17 cellular contexts compared by ENCODE assay signal in the genomic region with DNA sequence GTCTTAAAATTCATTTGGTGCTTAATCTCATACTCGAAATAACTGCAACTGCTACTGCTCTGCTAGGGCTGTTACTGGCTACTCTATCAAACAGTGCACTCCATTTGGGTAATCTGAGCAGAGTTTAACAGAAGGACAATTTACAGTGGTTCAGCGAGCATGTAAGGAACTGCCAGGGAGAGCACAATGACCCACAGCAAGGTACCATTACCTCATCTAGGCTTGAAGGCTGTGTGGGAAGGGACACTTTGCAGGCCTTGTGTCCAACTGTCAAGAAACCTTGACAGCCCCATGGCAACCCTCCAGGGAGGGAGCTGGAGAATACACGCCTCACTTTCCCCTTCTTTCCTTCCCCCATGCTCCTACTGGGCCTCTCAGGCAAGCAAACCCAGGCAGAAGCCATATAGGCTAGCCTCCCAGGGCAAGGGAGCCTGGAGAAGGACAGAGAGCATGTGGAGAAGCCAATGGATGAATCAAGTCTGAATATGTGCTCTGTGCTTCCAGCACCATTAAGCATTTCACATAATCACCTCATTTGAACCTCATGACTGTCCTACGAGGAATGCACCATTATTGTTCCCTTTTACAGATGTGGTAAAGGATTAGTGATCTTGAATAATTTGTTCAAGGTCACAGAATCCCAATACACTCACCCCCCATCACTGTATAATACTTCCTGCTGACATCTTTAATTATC. TPM values are rescaled to one million over a fixed set of nuclear protein-coding genes. Genes with fewer than 3 reads are reported as not detected.
DNase-seq lines count a peak whose midpoint lies in the region; ATAC-seq, FAIRE-seq and TF ChIP-seq lines count a peak whose summit lies in the region.
"Had no signal": no experiment of that assay in that cellular context is flagged by ENCODE, and none has a peak within 500 bp of the region (broad histone marks: within the 10 kb centered on the region; RNA-seq: fewer than 3 reads in every experiment).

No MANE protein-coding gene starts in this region.

- CTCF ChIA-PET in GM12878 (lab: Yijun Ruan, JAX): interaction anchor here (1.0 to 3.3 kb wide), 5 partner anchors 10 to 172 kb away, joined by 3 to 22 read pairs (median 5); no protein-coding TSS in a partner anchor
- CTCF ChIA-PET in naive thymus-derived CD4-positive, alpha-beta T cell (lab: Charles Lee): interaction anchor here (0.6 kb wide), 1 partner anchor 176 kb away, joined by 3 read pairs; no protein-coding TSS in a partner anchor

- no peaks in the 10 kb centered on the region for H4K20me1 ChIP-seq in GM12878 (ENCODE audit: control insufficient read depth, insufficient read depth)

- H3K27ac Mint-ChIP-seq in memory B cell: peak overlapping the region; percentile 70
- H3K27ac Mint-ChIP-seq in naive thymus-derived CD4-positive, alpha-beta T cell: peak overlapping the region in 2 of 9 donors; percentile 84 to 91

- H3K4me3 ChIP-seq in GM12878: no peak overlapping the region
- H3K4me3 ChIP-seq in naive thymus-derived CD4-positive, alpha-beta T cell (ENCODE audit: low read length): no peak overlapping the region
- H3K4me3 ChIP-seq in SJCRH30: no peak overlapping the region
- H3K4me3 ChIP-seq in BE2C (ENCODE audit: low read depth, low read length): no peak overlapping the region
- H3K4me3 ChIP-seq: Peyer's patch, upper lobe of right lung had no signal

- POLR2A ChIA-PET in GM12878 (lab: Charles Lee): no interaction called here
- POLR2A ChIA-PET in naive thymus-derived CD4-positive, alpha-beta T cell (lab: Charles Lee): no interaction called here

- SMC1A ChIA-PET in GM12878 (lab: Charles Lee; ENCODE audit: uncharacterized antibody, unreplicated experiment): interaction anchor here (1.3 to 6.9 kb wide), 3 partner anchors 11 to 51 kb away, joined by 6 to 66 read pairs (median 7); no protein-coding TSS in a partner anchor

- RAD21 ChIA-PET in GM12878 (lab: Charles Lee; ENCODE audit: unreplicated experiment): interaction anchor here (1.0 to 6.3 kb wide), 2 partner anchors 11 to 36 kb away, joined by 3 to 43 read pairs; no protein-coding TSS in a partner anchor

- FAIRE-seq in GM19239 (lab: Jason Lieb, UNC) (peak; percentile 64), GM12878 (lab: Jason Lieb, UNC) (no peak)
- FAIRE-seq: bronchial epithelial cell had no signal

- H3K27ac ChIP-seq in GM12878 (ENCODE audit: control insufficient read depth, insufficient read depth): no peak overlapping the region
- H3K27ac ChIP-seq in naive thymus-derived CD4-positive, alpha-beta T cell (ENCODE audit: low read depth, low read length): no peak overlapping the region
- H3K27ac ChIP-seq in SJCRH30: no peak overlapping the region
- H3K27ac ChIP-seq: upper lobe of right lung, VCaP had no signal

- in situ Hi-C loops in GM12878 (cut with MboI): no loop called here

- H3K9me3 ChIP-seq in GM12878 (replicated peaks; ENCODE audit: control insufficient read depth, insufficient read depth, low read length) (no peaks in the 10 kb centered on the region; the same call in 2 of the 3 replicates), SJCRH30 (replicated peaks) (no peaks in the 10 kb centered on the region), BE2C (no peaks in the 10 kb centered on the region)
- H3K9me3 ChIP-seq in naive thymus-derived CD4-positive, alpha-beta T cell (ENCODE audit: control insufficient read depth in 2 of 3, low read length in 3 of 3): no peaks in the 10 kb centered on the region
- H3K9me3 ChIP-seq: Peyer's patch, upper lobe of right lung had no signal

- H3K4me2 ChIP-seq in GM12878 (ENCODE audit: control insufficient read depth, insufficient read depth): no peak overlapping the region

- H3K4me1 Mint-ChIP-seq in memory B cell: peaks cover 38% of the 10 kb centered on the region
- peaks cover 30 to 59% (median 37%) of the 10 kb centered on the region in 7 donors for H3K4me1 Mint-ChIP-seq in naive thymus-derived CD4-positive, alpha-beta T cell

- TF ChIP-seq POLR2A in GM12878 (IDR thresholded peaks at IDR 0.05; ENCODE audit: low read depth, low read length): no peak

- no peaks in the 10 kb centered on the region for H3K79me2 ChIP-seq in GM12878 (ENCODE audit: control insufficient read depth, insufficient read depth, low read length)

- WGBS in GM12878 (ENCODE audit: insufficient coverage, insufficient replicate concordance, low lambda C conversion rate, missing lambda C conversion rate): 99% methylated on average over 4 of the region's 4 CpGs

- H2AFZ ChIP-seq in GM12878 (ENCODE audit: control insufficient read depth, low read depth, low read length): peak overlapping the region; percentile 54

- no peak overlapping the region for H3K9ac ChIP-seq in GM12878 (ENCODE audit: control insufficient read depth, insufficient read depth, low read length)

- H3K27me3 ChIP-seq in GM12878 (replicated peaks in 1 of 2; ENCODE audit: control insufficient read depth in 2 of 2, insufficient read depth in 2 of 2, low read length in 1 of 2): no peaks in the 10 kb centered on the region
- H3K27me3 ChIP-seq in naive thymus-derived CD4-positive, alpha-beta T cell (ENCODE audit: control insufficient read depth in 2 of 2, insufficient read depth in 2 of 2, low read length in 2 of 2): no peaks in the 10 kb centered on the region
- no peaks in the 10 kb centered on the region for H3K27me3 ChIP-seq in SJCRH30
- no peaks in the 10 kb centered on the region for H3K27me3 ChIP-seq in BE2C
- H3K27me3 ChIP-seq: Peyer's patch, upper lobe of right lung had no signal

- no peaks in the 10 kb centered on the region for H3K27me3 Mint-ChIP-seq in memory B cell
- H3K27me3 Mint-ChIP-seq in naive thymus-derived CD4-positive, alpha-beta T cell: no peaks in the 10 kb centered on the region
- H3K27me3 Mint-ChIP-seq: CD4-positive, CD25-positive, alpha-beta regulatory T cell had no signal

- no peak for TF ChIP-seq EP300 in GM12878 (IDR thresholded peaks at IDR 0.05; ENCODE audit: borderline replicate concordance in 1 of 2, control insufficient read depth in 1 of 2, low read depth in 2 of 2, low read length in 2 of 2)

- DNase-seq in NCI-H748 (lab: John Stamatoyannopoulos, UW; ENCODE audit: unreplicated experiment) (peak; percentile 13), NCI-H748 treated with DMSO at 0.1 percent for 48 hours (lab: John Stamatoyannopoulos, UW) (no peak), GM19239 (ENCODE audit: insufficient read length, low spot score) (no peak), GM12878 (ENCODE audit: low read depth, low spot score) (no peak), memory B cell (ENCODE audit: low spot score in 2 of 2) (no peak), SJCRH30 (no peak), BE2C (no peak)
- DNase-seq in naive thymus-derived CD4-positive, alpha-beta T cell: no peak
- DNase-seq: CD4-positive, CD25-positive, alpha-beta regulatory T cell; DMS53; NCI-H1930; NCI-H524 treated with DMSO at 0.1 percent for 48 hours; Peyer's patch; stimulated activated naive CD8-positive, alpha-beta T cell treated with anti-CD3 and anti-CD28 coated beads, Interleukin-15, Interleukin-2, amounts not matched to agents 100 U/mL and 50 U/mL, for 24 hours; upper lobe of right lung had no signal

- no peak for TF ChIP-seq RAD21 in GM12878 (IDR thresholded peaks at IDR 0.05; ENCODE audit: insufficient read depth, low read depth, low read length)

- no TSS peak for BruUV-seq in GM12878 (replicated peaks; lab: Mats Ljungman, UMichigan)

- no peaks in the 10 kb centered on the region for H3K9me3 Mint-ChIP-seq in memory B cell
- H3K9me3 Mint-ChIP-seq in naive thymus-derived CD4-positive, alpha-beta T cell: peaks cover 0 to 4% (median 0%) of the 10 kb centered on the region in 11 donors

- H3K36me3 Mint-ChIP-seq in memory B cell: no peaks in the 10 kb centered on the region
- H3K36me3 Mint-ChIP-seq in naive thymus-derived CD4-positive, alpha-beta T cell: peaks cover 0 to 15% (median 7%) of the 10 kb centered on the region in 5 donors

- ATAC-seq in GM12878: no peak
- no peak for ATAC-seq in memory B cell (ENCODE audit: low read depth)
- no peak for ATAC-seq in naive thymus-derived CD4-positive, alpha-beta T cell
- ATAC-seq: stimulated activated naive CD8-positive, alpha-beta T cell treated with anti-CD3 and anti-CD28 coated beads, Interleukin-15, Interleukin-2, amounts not matched to agents 100 U/mL and 50 U/mL, for 24 hours; upper lobe of right lung had no signal

- TF ChIP-seq CTCF in GM12878 (IDR thresholded peaks at IDR 0.05 in 2 of 3, conservative IDR thresholded peaks at IDR 0.05 in 1 of 3; ENCODE audit: control insufficient read depth in 2 of 3, extremely low read depth in 1 of 3, insufficient read depth in 1 of 3, low read depth in 3 of 3, low read length in 3 of 3): no peak
- TF ChIP-seq CTCF in BE2C (IDR thresholded peaks at IDR 0.05; ENCODE audit: low read depth, low read length): no peak

- H3K4me1 ChIP-seq in GM12878 (ENCODE audit: control insufficient read depth, insufficient read depth, low read length): peaks cover 35% of the 10 kb centered on the region
- H3K4me1 ChIP-seq in naive thymus-derived CD4-positive, alpha-beta T cell (ENCODE audit: control insufficient read depth in 2 of 2, insufficient read depth in 2 of 2, low read length in 2 of 2): peaks cover 16 to 21% of the 10 kb centered on the region in 2 donors
- no peaks in the 10 kb centered on the region for H3K4me1 ChIP-seq in SJCRH30
- H3K4me1 ChIP-seq in BE2C: no peaks in the 10 kb centered on the region

- H3K36me3 ChIP-seq in GM12878 (ENCODE audit: control insufficient read depth in 2 of 2, insufficient read depth in 2 of 2, low read length in 1 of 2): no peaks in the 10 kb centered on the region
- no peaks in the 10 kb centered on the region for H3K36me3 ChIP-seq in naive thymus-derived CD4-positive, alpha-beta T cell (ENCODE audit: control insufficient read depth in 2 of 3, insufficient read depth in 3 of 3, low read length in 3 of 3)
- no peaks in the 10 kb centered on the region for H3K36me3 ChIP-seq in SJCRH30
- H3K36me3 ChIP-seq in BE2C: no peaks in the 10 kb centered on the region
- H3K36me3 ChIP-seq: Peyer's patch, upper lobe of right lung had no signal

- intact Hi-C loops in GM12878 (cut with micrococcal nuclease; ENCODE audit: unreplicated experiment): loop anchor here (5.0 kb wide), 3 partner anchors 118 to 657 kb away; a partner anchor contains a TSS
- intact Hi-C loops in naive thymus-derived CD4-positive, alpha-beta T cell (cut with micrococcal nuclease): loop anchor here in 1 of 2 donors (5.0 kb wide), 1 partner anchor 258 kb away; a partner anchor contains a TSS

- H3K4me3 Mint-ChIP-seq in memory B cell: no peak overlapping the region
- H3K4me3 Mint-ChIP-seq in naive thymus-derived CD4-positive, alpha-beta T cell: no peak overlapping the region
- H3K4me3 Mint-ChIP-seq: CD4-positive, CD25-positive, alpha-beta regulatory T cell had no signal

RNA-seq across cellular contexts. Expression of a gene that starts 49.9 kb away (rescaled TPM):
- total RNA-seq in GM12878 (2013; cell fraction: nucleolus; rRNA removed): 76.8 and 82.4 TPM in 2 replicates
- total RNA-seq in GM12878 (2014; rRNA removed) (14.0 and 18.3 TPM in 2 replicates), GM12878 (2014; rRNA removed; fragmentation: Illumina TruSeq; extraction: Trizol) (22.9 and 25.9 TPM in 2 replicates), GM12878 (2021) (15.4 and 18.3 TPM in 2 replicates)
- polyA plus RNA-seq in GM12878 (2011; ENCODE audit: low read depth): 3.1 TPM
- polyA plus RNA-seq in GM12878 (2011; rRNA removed) (12.4 and 18.2 TPM in 2 replicates), GM12878 (2014; fragmentation: Illumina TruSeq; extraction: Trizol) (17.3 and 24.3 TPM in 2 replicates), GM12878 (2014; fragmentation: Nextera tagmentation; extraction: Ambion mirVana) (1 to 10 TPM; 4.1 to 4.9 TPM), GM12878 (2014; rRNA removed) (10.4 and 12.4 TPM in 2 replicates), GM12878 (2016; fragmentation: Nextera tagmentation; extraction: Ambion mirVana) (10 to 100 TPM; 13.4 to 15.1 TPM)
- 4.5 and 6.3 TPM in 2 replicates for polyA plus RNA-seq in GM12878 (2011; cell fraction: cytosol; rRNA removed)
- polyA plus RNA-seq in GM12878 (2011; cell fraction: nucleus; rRNA removed): 12.4 and 13.9 TPM in 2 replicates
- polyA plus RNA-seq in GM12878 (2012): 5.9 and 8.4 TPM in 2 replicates
- 22.7 and 32.1 TPM in 2 replicates for polyA minus RNA-seq in GM12878 (2011; rRNA and poly(A)+ RNA removed)
- 6.7 and 7.8 TPM in 2 replicates for polyA minus RNA-seq in GM12878 (2011; cell fraction: cytosol; rRNA and poly(A)+ RNA removed)
- polyA minus RNA-seq in GM12878 (2011; cell fraction: nucleus; rRNA and poly(A)+ RNA removed): 22.4 and 38.7 TPM in 2 replicates
- total RNA-seq in naive thymus-derived CD4-positive, alpha-beta T cell: 10 to 100 TPM; 11.7 to 76.0 (median 17.5) TPM
- 1 to 10 TPM; 3.5 to 4.1 TPM for polyA plus RNA-seq in naive thymus-derived CD4-positive, alpha-beta T cell
- 3.7 TPM in 2 replicates for total RNA-seq in SJCRH30 (2014; rRNA removed; shearing (Covaris generic))
- 0.22 TPM for polyA plus RNA-seq in BE2C (2012; ENCODE audit: insufficient read depth, insufficient read length, low read depth)
